8 cellular contexts compared by ENCODE assay signal in the genomic region with DNA sequence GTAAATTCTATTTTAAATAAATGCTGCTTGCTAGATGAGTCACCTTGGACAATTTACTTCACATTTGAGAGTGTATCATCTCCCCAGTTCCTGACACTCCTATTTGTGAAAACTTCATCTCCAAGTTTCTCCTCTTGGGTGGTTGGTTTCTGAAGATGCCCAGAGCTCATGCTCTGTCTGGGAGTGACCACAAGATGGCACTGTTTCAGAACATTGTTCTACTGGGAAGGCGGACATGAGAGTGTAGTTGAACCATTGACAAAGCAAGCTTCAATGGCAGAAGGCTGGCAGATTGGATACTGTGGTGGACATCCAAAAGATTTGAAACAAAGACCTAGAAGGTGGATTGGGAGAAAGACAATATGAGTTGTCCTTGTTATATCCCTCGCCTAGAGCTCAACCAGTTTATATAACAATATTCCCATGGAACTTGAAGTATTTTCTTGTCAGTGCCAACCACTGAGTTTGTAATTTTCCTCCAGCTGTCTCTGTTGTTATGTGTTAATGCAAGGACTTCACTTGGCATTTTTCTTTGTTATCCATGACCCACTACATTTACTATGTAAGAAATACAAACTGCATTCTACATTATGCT.
DNase-seq lines count a peak whose midpoint lies in the region; ATAC-seq and TF ChIP-seq lines count a peak whose summit lies in the region.

No MANE protein-coding gene starts in this region.

- H3K36me3 Mint-ChIP-seq in GM23338 (ENCODE audit: low read depth): no peaks in the 10 kb centered on the region

- DNase-seq in stimulated activated CD4-positive, alpha-beta T cell treated with anti-CD3 and anti-CD28 coated beads, Interleukin-12 subunit alpha, Interleukin-12 subunit beta, amount 100 ng/mL, for 48 hours (ENCODE audit: low read depth in 2 of 3, low spot score in 1 of 3): peak; percentile 2 to 47 (median 5)
- no peak for DNase-seq in stimulated activated CD4-positive, alpha-beta T cell treated with anti-CD3 and anti-CD28 coated beads, Interleukin-12 subunit alpha, Interleukin-12 subunit beta, amount 100 ng/mL, for 4 hours
- peak; percentile 80 for DNase-seq in GM23338 (ENCODE audit: low spot score)
- peak; percentile 49 for DNase-seq in RKO (ENCODE audit: low spot score)
- DNase-seq in cerebellar cortex (ENCODE audit: low spot score): peak; percentile 33
- DNase-seq in left lung: no peak
- DNase-seq in thoracic aorta (ENCODE audit: low spot score): peak; percentile 7

- H3K9me3 Mint-ChIP-seq in GM23338: no peaks in the 10 kb centered on the region

- H3K79me2 ChIP-seq in GM23338 (replicated peaks; ENCODE audit: insufficient read depth): no peaks in the 10 kb centered on the region

- no peaks in the 10 kb centered on the region for H3K9me2 ChIP-seq in GM23338 (ENCODE audit: insufficient read depth)

- H3K4me1 ChIP-seq in GM23338 (ENCODE audit: insufficient read depth) (no peaks in the 10 kb centered on the region), left lung (no peaks in the 10 kb centered on the region), thoracic aorta (ENCODE audit: control insufficient read depth in 1 of 2, low read depth in 2 of 2) (no peaks in the 10 kb centered on the region)

- no peak overlapping the region for H3K27ac Mint-ChIP-seq in GM23338

- ATAC-seq in GM23338: peak; percentile 89
- peak; percentile 91 for ATAC-seq in left lung
- no peak for ATAC-seq in thoracic aorta (ENCODE audit: insufficient number of reproducible peaks, low FRiP score, low read depth)

- H3K4me2 ChIP-seq in GM23338: no peak overlapping the region

- H3K4me1 Mint-ChIP-seq in GM23338: peaks cover 7% of the 10 kb centered on the region

- TF ChIP-seq CTCF in GM23338 (conservative IDR thresholded peaks at IDR 0.05; ENCODE audit: low read depth in 2 of 2) (peak; percentile 90 to 94), left lung (IDR thresholded peaks at IDR 0.05) (peak; percentile 58 to 83), thoracic aorta (IDR thresholded peaks at IDR 0.05) (peak; percentile 81)

- no peak for TF ChIP-seq EP300 in Ishikawa (IDR thresholded peaks at IDR 0.05; ENCODE audit: borderline replicate concordance)

- peak; percentile 60 for TF ChIP-seq RAD21 in Ishikawa (IDR thresholded peaks at IDR 0.05; ENCODE audit: low read depth)

- H4K20me1 ChIP-seq in GM23338 (replicated peaks; ENCODE audit: insufficient read depth): no peaks in the 10 kb centered on the region

- H3K4me3 ChIP-seq in GM23338 (no peak overlapping the region), left lung (no peak overlapping the region), thoracic aorta (no peak overlapping the region)

- intact Hi-C loops in left lung (cut with DNase I): no loop called here

- H3F3A ChIP-seq in GM23338 (replicated peaks; ENCODE audit: low read depth): no peaks in the 10 kb centered on the region

- H3K27ac ChIP-seq in GM23338 (ENCODE audit: low read depth) (no peak overlapping the region), left lung (no peak overlapping the region), thoracic aorta (no peak overlapping the region)

- H3K36me3 ChIP-seq in GM23338 (ENCODE audit: insufficient read depth) (no peaks in the 10 kb centered on the region; the same call in 1 of the 2 replicates), left lung (no peaks in the 10 kb centered on the region), thoracic aorta (no peaks in the 10 kb centered on the region)

- no peaks in the 10 kb centered on the region for H3K27me3 Mint-ChIP-seq in GM23338 (ENCODE audit: insufficient read depth, low read depth, poor library complexity)

- H3K4me3 Mint-ChIP-seq in GM23338: no peak overlapping the region

- H3K27me3 ChIP-seq in GM23338 (ENCODE audit: insufficient read depth) (no peaks in the 10 kb centered on the region), left lung (no peaks in the 10 kb centered on the region), thoracic aorta (replicated peaks; ENCODE audit: insufficient read depth) (no peaks in the 10 kb centered on the region)

- H3K9me3 ChIP-seq in left lung: no peaks in the 10 kb centered on the region
- H3K9me3 ChIP-seq in thoracic aorta: no peaks in the 10 kb centered on the region

- no peak overlapping the region for H2AFZ ChIP-seq in GM23338

TF ChIP-seq in GM23338, 12 proteins besides CTCF, POLR2A, EP300 and RAD21 (continues in another document):
- TF ChIP-seq JUNB (IDR thresholded peaks at IDR 0.05; ENCODE audit: unreplicated experiment) (no peak), CREB1 (CRISPR knock-in tag; IDR thresholded peaks at IDR 0.05; ENCODE audit: low read depth) (no peak), POLR2AphosphoS5 (IDR thresholded peaks at IDR 0.05; ENCODE audit: low read depth) (no peak)
- TF ChIP-seq, protein P1, sequence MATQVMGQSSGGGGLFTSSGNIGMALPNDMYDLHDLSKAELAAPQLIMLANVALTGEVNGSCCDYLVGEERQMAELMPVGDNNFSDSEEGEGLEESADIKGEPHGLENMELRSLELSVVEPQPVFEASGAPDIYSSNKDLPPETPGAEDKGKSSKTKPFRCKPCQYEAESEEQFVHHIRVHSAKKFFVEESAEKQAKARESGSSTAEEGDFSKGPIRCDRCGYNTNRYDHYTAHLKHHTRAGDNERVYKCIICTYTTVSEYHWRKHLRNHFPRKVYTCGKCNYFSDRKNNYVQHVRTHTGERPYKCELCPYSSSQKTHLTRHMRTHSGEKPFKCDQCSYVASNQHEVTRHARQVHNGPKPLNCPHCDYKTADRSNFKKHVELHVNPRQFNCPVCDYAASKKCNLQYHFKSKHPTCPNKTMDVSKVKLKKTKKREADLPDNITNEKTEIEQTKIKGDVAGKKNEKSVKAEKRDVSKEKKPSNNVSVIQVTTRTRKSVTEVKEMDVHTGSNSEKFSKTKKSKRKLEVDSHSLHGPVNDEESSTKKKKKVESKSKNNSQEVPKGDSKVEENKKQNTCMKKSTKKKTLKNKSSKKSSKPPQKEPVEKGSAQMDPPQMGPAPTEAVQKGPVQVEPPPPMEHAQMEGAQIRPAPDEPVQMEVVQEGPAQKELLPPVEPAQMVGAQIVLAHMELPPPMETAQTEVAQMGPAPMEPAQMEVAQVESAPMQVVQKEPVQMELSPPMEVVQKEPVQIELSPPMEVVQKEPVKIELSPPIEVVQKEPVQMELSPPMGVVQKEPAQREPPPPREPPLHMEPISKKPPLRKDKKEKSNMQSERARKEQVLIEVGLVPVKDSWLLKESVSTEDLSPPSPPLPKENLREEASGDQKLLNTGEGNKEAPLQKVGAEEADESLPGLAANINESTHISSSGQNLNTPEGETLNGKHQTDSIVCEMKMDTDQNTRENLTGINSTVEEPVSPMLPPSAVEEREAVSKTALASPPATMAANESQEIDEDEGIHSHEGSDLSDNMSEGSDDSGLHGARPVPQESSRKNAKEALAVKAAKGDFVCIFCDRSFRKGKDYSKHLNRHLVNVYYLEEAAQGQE (IDR thresholded peaks at IDR 0.05; ENCODE audit: unreplicated experiment): no peak

TF ChIP-seq in Ishikawa, 13 proteins besides CTCF, POLR2A, EP300 and RAD21:
- no peak for TF ChIP-seq CEBPB (IDR thresholded peaks at IDR 0.05)

Comparison
In these comparisons a context has a peak if more than half of its experiments do, and no peak if none do; other contexts are left out.
1. DNase-seq: peak in stimulated activated CD4-positive, alpha-beta T cell treated with anti-CD3 and anti-CD28 coated beads, Interleukin-12 subunit alpha, Interleukin-12 subunit beta, amount 100 ng/mL, for 48 hours (3 of 3), GM23338 (single experiment), RKO (single experiment), cerebellar cortex (single experiment) and thoracic aorta (single experiment); none in stimulated activated CD4-positive, alpha-beta T cell treated with anti-CD3 and anti-CD28 coated beads, Interleukin-12 subunit alpha, Interleukin-12 subunit beta, amount 100 ng/mL, for 4 hours (single experiment) and left lung (0 of 2).
2. Peak in every context shown above with its lines, with median percentiles within 50 percentile points of each other: CTCF ChIP-seq.